Comparison of ENCODE assay signal across 1 cellular context in genomic region chr1:225777058-225777582, GRCh38.
TF ChIP-seq lines count a peak whose summit lies in the region.

No MANE protein-coding gene starts in this region.

TF ChIP-seq in H1, 55 proteins besides CTCF, POLR2A, EP300 and RAD21:
- peak; percentile 7 for TF ChIP-seq SAP30 (IDR thresholded peaks at IDR 0.05; ENCODE audit: insufficient read depth, insufficient replicate concordance, low read length)
- TF ChIP-seq CBX8 (IDR thresholded peaks at IDR 0.05; ENCODE audit: borderline replicate concordance, low read depth, low read length) = no peak
- TF ChIP-seq KDM5A (IDR thresholded peaks at IDR 0.05; ENCODE audit: low read length) = no peak
- TF ChIP-seq, protein P1, sequence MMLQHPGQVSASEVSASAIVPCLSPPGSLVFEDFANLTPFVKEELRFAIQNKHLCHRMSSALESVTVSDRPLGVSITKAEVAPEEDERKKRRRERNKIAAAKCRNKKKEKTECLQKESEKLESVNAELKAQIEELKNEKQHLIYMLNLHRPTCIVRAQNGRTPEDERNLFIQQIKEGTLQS (IDR thresholded peaks at IDR 0.05; ENCODE audit: insufficient read depth, low read depth, low read length) = no peak
- no peak for TF ChIP-seq KDM4A (IDR thresholded peaks at IDR 0.05; ENCODE audit: low read depth, low read length, severe bottlenecking)
- TF ChIP-seq ZNF274 (IDR thresholded peaks at IDR 0.05; ENCODE audit: borderline replicate concordance, extremely low read depth, low read length) = no peak
